ENCODE assay signal across 17 cellular contexts in genomic region chr2:100182494-100183355, GRCh38. TPM values are rescaled to one million over a fixed set of nuclear protein-coding genes. Genes with fewer than 3 reads are reported as not detected.
DNase-seq lines count a peak whose midpoint lies in the region; ATAC-seq and TF ChIP-seq lines count a peak whose summit lies in the region.
"Had no signal": no experiment of that assay in that cellular context is flagged by ENCODE, and none has a peak within 500 bp of the region (broad histone marks: within the 10 kb centered on the region; RNA-seq: fewer than 3 reads in every experiment).

No MANE protein-coding gene starts in this region.

- DNase-seq in GM03348 (ENCODE audit: low spot score), result peak; percentile 41
- peak; percentile 16 for DNase-seq in WTC11 (ENCODE audit: low spot score)
- DNase-seq in heart left ventricle, result peak in 4 of 5 donors; percentile 24 to 84 (median 60)
- no peak for DNase-seq in NCI-H2029 (lab: John Stamatoyannopoulos, UW)
- DNase-seq in T-helper 2 cell treated with Interferon-gamma antibody and Interleukin-4, amounts not matched to agents 5 μg/mL and 100 μg/mL, for 36 hours (ENCODE audit: low spot score), result no peak
- no peak for DNase-seq in MV-4-11 (lab: John Stamatoyannopoulos, UW)
- no peak for DNase-seq in activated CD4-positive, alpha-beta memory T cell treated with anti-CD3 and anti-CD28 coated beads for 36 hours
- DNase-seq: activated naive CD4-positive, alpha-beta T cell treated with anti-CD3 and anti-CD28 coated beads for 36 hours; CD4-positive, alpha-beta T cell; effector memory CD4-positive, alpha-beta T cell; glutamatergic neuron; NCI-H1092; NCI-H446 had no signal

- H3K36me3 Mint-ChIP-seq in WTC11, result no peaks in the 10 kb centered on the region
- H3K36me3 Mint-ChIP-seq in T-helper 2 cell treated with Interferon-gamma antibody and Interleukin-4, amounts not matched to agents 5 μg/mL and 100 μg/mL, for 36 hours (ENCODE audit: low read depth), result no peaks in the 10 kb centered on the region
- H3K36me3 Mint-ChIP-seq in activated CD4-positive, alpha-beta memory T cell treated with anti-CD3 and anti-CD28 coated beads for 36 hours, result no peaks in the 10 kb centered on the region

- peak overlapping the region; percentile 12 for H2AFZ ChIP-seq in neuron (ENCODE audit: low read depth, low read length)
- H2AFZ ChIP-seq: PC-9 had no signal

- CTCF ChIA-PET in WTC11 (lab: Charles Lee), result interaction anchor here (1.3 to 1.5 kb wide), 2 partner anchors 15 to 80 kb away, joined by 3 to 5 read pairs; no protein-coding TSS in a partner anchor
- CTCF ChIA-PET in activated CD4-positive, alpha-beta memory T cell treated with anti-CD3 and anti-CD28 coated beads for 36 hours (lab: Charles Lee), result no interaction called here

- intact Hi-C loops in heart left ventricle (cut with DNase I), result no loop called here
- intact Hi-C loops in activated CD4-positive, alpha-beta memory T cell treated with anti-CD3 and anti-CD28 coated beads for 36 hours (cut with micrococcal nuclease), result no loop called here

- peak; percentile 47 for ATAC-seq in WTC11
- ATAC-seq in heart left ventricle, result peak; percentile 68 to 89 (median 78)

- peaks cover 83% of the 10 kb centered on the region for H3K27me3 Mint-ChIP-seq in WTC11 (ENCODE audit: low read depth)
- H3K27me3 Mint-ChIP-seq in T-helper 2 cell treated with Interferon-gamma antibody and Interleukin-4, amounts not matched to agents 5 μg/mL and 100 μg/mL, for 36 hours (ENCODE audit: low read depth), result no peaks in the 10 kb centered on the region
- peaks cover 2% of the 10 kb centered on the region for H3K27me3 Mint-ChIP-seq in activated CD4-positive, alpha-beta memory T cell treated with anti-CD3 and anti-CD28 coated beads for 36 hours
- H3K27me3 Mint-ChIP-seq: CD4-positive, alpha-beta T cell had no signal

- H3K27me3 ChIP-seq in heart left ventricle (no peaks in the 10 kb centered on the region), neuron (ENCODE audit: insufficient read depth, low read length) (no peaks in the 10 kb centered on the region)
- H3K27me3 ChIP-seq: cardiac muscle cell had no signal

- no peak overlapping the region for H3K4me3 ChIP-seq in heart left ventricle
- H3K4me3 ChIP-seq in neuron (ENCODE audit: low read length), result peak overlapping the region; percentile 4
- H3K4me3 ChIP-seq: cardiac muscle cell, PC-9, thoracic aorta had no signal

- H3K27ac ChIP-seq in heart left ventricle, result peak overlapping the region in 9 of 12 donors; percentile 2 to 62 (median 49)
- H3K27ac ChIP-seq: cardiac muscle cell, PC-9, thoracic aorta had no signal

- H3K4me1 ChIP-seq in heart left ventricle (peaks cover 0 to 14% (median 2%) of the 10 kb centered on the region in 12 donors), neuron (ENCODE audit: insufficient read depth, low read length) (peaks cover 18% of the 10 kb centered on the region)

- TF ChIP-seq CTCF in WTC11 (IDR thresholded peaks at IDR 0.05) (no peak), heart left ventricle (IDR thresholded peaks at IDR 0.05) (no peak)

- 44 to 52% (median 48%) methylated on average over 20 of the region's 20 CpGs for WGBS in heart left ventricle, 4 donors

- no peak overlapping the region for H3K27ac Mint-ChIP-seq in WTC11
- H3K27ac Mint-ChIP-seq in T-helper 2 cell treated with Interferon-gamma antibody and Interleukin-4, amounts not matched to agents 5 μg/mL and 100 μg/mL, for 36 hours, result no peak overlapping the region
- H3K27ac Mint-ChIP-seq in activated CD4-positive, alpha-beta memory T cell treated with anti-CD3 and anti-CD28 coated beads for 36 hours, result no peak overlapping the region
- H3K27ac Mint-ChIP-seq: activated naive CD4-positive, alpha-beta T cell treated with anti-CD3 and anti-CD28 coated beads for 36 hours; CD4-positive, alpha-beta T cell had no signal

- peaks cover 8% of the 10 kb centered on the region; the same call in 1 of the 2 replicates for H3K9me3 Mint-ChIP-seq in WTC11
- no peaks in the 10 kb centered on the region for H3K9me3 Mint-ChIP-seq in T-helper 2 cell treated with Interferon-gamma antibody and Interleukin-4, amounts not matched to agents 5 μg/mL and 100 μg/mL, for 36 hours
- no peaks in the 10 kb centered on the region for H3K9me3 Mint-ChIP-seq in activated CD4-positive, alpha-beta memory T cell treated with anti-CD3 and anti-CD28 coated beads for 36 hours
- H3K9me3 Mint-ChIP-seq: activated naive CD4-positive, alpha-beta T cell treated with anti-CD3 and anti-CD28 coated beads for 36 hours; CD4-positive, alpha-beta T cell had no signal

- H3K36me3 ChIP-seq in heart left ventricle (no peaks in the 10 kb centered on the region), neuron (ENCODE audit: insufficient read depth, low read length) (no peaks in the 10 kb centered on the region)
- H3K36me3 ChIP-seq: cardiac muscle cell, thoracic aorta had no signal

- H3K4me3 Mint-ChIP-seq in WTC11, result peak overlapping the region; percentile 22
- H3K4me3 Mint-ChIP-seq in T-helper 2 cell treated with Interferon-gamma antibody and Interleukin-4, amounts not matched to agents 5 μg/mL and 100 μg/mL, for 36 hours, result no peak overlapping the region
- H3K4me3 Mint-ChIP-seq in activated CD4-positive, alpha-beta memory T cell treated with anti-CD3 and anti-CD28 coated beads for 36 hours, result no peak overlapping the region
- H3K4me3 Mint-ChIP-seq: activated naive CD4-positive, alpha-beta T cell treated with anti-CD3 and anti-CD28 coated beads for 36 hours; CD4-positive, alpha-beta T cell had no signal

- POLR2A ChIA-PET in WTC11 (lab: Charles Lee), result no interaction called here
- POLR2A ChIA-PET in activated CD4-positive, alpha-beta memory T cell treated with anti-CD3 and anti-CD28 coated beads for 36 hours (lab: Charles Lee), result no interaction called here

- H3K9me3 ChIP-seq in heart left ventricle (no peaks in the 10 kb centered on the region), neuron (ENCODE audit: low read length) (peaks cover 2% of the 10 kb centered on the region)
- H3K9me3 ChIP-seq: thoracic aorta had no signal

- no peak for TF ChIP-seq POLR2A in heart left ventricle (IDR thresholded peaks at IDR 0.05)

- H3K4me1 Mint-ChIP-seq in WTC11, result peaks cover 22% of the 10 kb centered on the region
- H3K4me1 Mint-ChIP-seq in T-helper 2 cell treated with Interferon-gamma antibody and Interleukin-4, amounts not matched to agents 5 μg/mL and 100 μg/mL, for 36 hours (ENCODE audit: low read depth), result no peaks in the 10 kb centered on the region
- no peaks in the 10 kb centered on the region for H3K4me1 Mint-ChIP-seq in activated CD4-positive, alpha-beta memory T cell treated with anti-CD3 and anti-CD28 coated beads for 36 hours (ENCODE audit: low read depth)

TF ChIP-seq in WTC11, 78 proteins besides CTCF, POLR2A, EP300 and RAD21:
- TF ChIP-seq ZNF423 (CRISPR knock-in tag; IDR thresholded peaks at IDR 0.05) (peak; percentile 50; the same call in 1 of the 2 replicates), MAX (CRISPR knock-in tag; IDR thresholded peaks at IDR 0.05) (no peak)
TF ChIP-seq in WTC11: peak in this region for 1.

RNA-seq across cellular contexts. Expression of gene AFF3, which starts 40.3 kb away (rescaled TPM):
- 1.1 to 1.2 TPM (median 1.2 TPM) in 3 replicates for total RNA-seq in WTC11 (2021)
- 10 to 100 TPM in 1 of 9 donors, 1 to 10 TPM in 8; 2.2 to 15.5 (median 6.9) TPM for total RNA-seq in heart left ventricle
- 1 to 10 TPM; 1.3 to 3.2 TPM for polyA plus RNA-seq in heart left ventricle
- total RNA-seq in activated CD4-positive, alpha-beta memory T cell treated with anti-CD3 and anti-CD28 coated beads for 36 hours, result under 1 TPM; 0.22 to 0.59 TPM
- total RNA-seq: PC-9 had no signal

Comparison
In these comparisons a context has a peak if more than half of its experiments do, and no peak if none do; other contexts are left out.
1. DNase-seq: peak in GM03348 (single experiment), WTC11 (single experiment) and heart left ventricle (4 of 5); none in NCI-H2029 (single experiment), T-helper 2 cell treated with Interferon-gamma antibody and Interleukin-4, amounts not matched to agents 5 μg/mL and 100 μg/mL, for 36 hours (single experiment), MV-4-11 (single experiment) and activated CD4-positive, alpha-beta memory T cell treated with anti-CD3 and anti-CD28 coated beads for 36 hours (single experiment).